1 cellular context compared by ENCODE assay signal in genomic region chr5:126600631-126601511, GRCh38.
TF ChIP-seq lines count a peak whose summit lies in the region.

PHAX (plus strand) TSS chr5:126600947; CDS start chr5:126600963, 16 bp downstream.

TF ChIP-seq in HepG2, 621 proteins besides CTCF, POLR2A, EP300 and RAD21 (continued from another document and continues in another):
- TF ChIP-seq AFF4 (CRISPR knock-in tag; IDR thresholded peaks at IDR 0.05) (no peak), SP1 (IDR thresholded peaks at IDR 0.05) (no peak), SP1 (CRISPR knock-in tag; IDR thresholded peaks at IDR 0.05) (0 out of 2 replicates have a peak, but pooled peaks have one; percentile 28), ZBTB20 (CRISPR knock-in tag; IDR thresholded peaks at IDR 0.05; ENCODE audit: borderline replicate concordance, low read depth) (peak; percentile 16), HES4 (CRISPR knock-in tag; IDR thresholded peaks at IDR 0.05; ENCODE audit: borderline replicate concordance) (peak; percentile 89; the same call in 1 of the 2 replicates), ZNF784 (CRISPR knock-in tag; IDR thresholded peaks at IDR 0.05; ENCODE audit: borderline replicate concordance) (peak; percentile 59; the same call in 1 of the 2 replicates), ZNF207 (IDR thresholded peaks at IDR 0.05; ENCODE audit: borderline replicate concordance) (no peak), POLR2G (IDR thresholded peaks at IDR 0.05; ENCODE audit: low read depth, low read length) (peak; percentile 83), ZBTB37 (CRISPR knock-in tag; IDR thresholded peaks at IDR 0.05) (no peak), ZNF20 (CRISPR knock-in tag; IDR thresholded peaks at IDR 0.05) (no peak), ZNF619 (CRISPR knock-in tag; IDR thresholded peaks at IDR 0.05) (no peak; the same call in 1 of the 2 replicates), PHF5A (CRISPR knock-in tag; IDR thresholded peaks at IDR 0.05; ENCODE audit: low read depth, unreplicated experiment) (no peak), ZNF776 (CRISPR knock-in tag; IDR thresholded peaks at IDR 0.05) (0 out of 2 replicates have a peak, but pooled peaks have one; percentile 38), FOSL2 (CRISPR knock-in tag; IDR thresholded peaks at IDR 0.05) (no peak; the same call in 1 of the 2 replicates), ZNF124 (CRISPR knock-in tag; IDR thresholded peaks at IDR 0.05) (no peak), GATAD2A (CRISPR knock-in tag; IDR thresholded peaks at IDR 0.05) (no peak), NCOR1 (IDR thresholded peaks at IDR 0.05; ENCODE audit: borderline replicate concordance, low read length) (no peak), KDM3A (CRISPR knock-in tag; IDR thresholded peaks at IDR 0.05; ENCODE audit: low read depth) (0 out of 2 replicates have a peak, but pooled peaks have one; percentile 25), HOXA5 (CRISPR knock-in tag; IDR thresholded peaks at IDR 0.05) (no peak; the same call in 1 of the 2 replicates), SCMH1 (CRISPR knock-in tag; IDR thresholded peaks at IDR 0.05; ENCODE audit: borderline replicate concordance) (no peak), ZNF605 (CRISPR knock-in tag; IDR thresholded peaks at IDR 0.05) (no peak), ZBTB8A (CRISPR knock-in tag; IDR thresholded peaks at IDR 0.05; ENCODE audit: borderline replicate concordance, low read depth) (no peak), ZNF567 (CRISPR knock-in tag; IDR thresholded peaks at IDR 0.05; ENCODE audit: borderline replicate concordance) (no peak; the same call in 1 of the 2 replicates), KLF16 (CRISPR knock-in tag; IDR thresholded peaks at IDR 0.05) (peak; percentile 45 to 92; a peak in 2 of 4 replicates), ZNF337 (CRISPR knock-in tag; IDR thresholded peaks at IDR 0.05; ENCODE audit: borderline replicate concordance, low read depth) (no peak), AKAP8 (CRISPR knock-in tag; IDR thresholded peaks at IDR 0.05) (peak; percentile 82), JARID2 (CRISPR knock-in tag; IDR thresholded peaks at IDR 0.05; ENCODE audit: insufficient replicate concordance) (no peak), SMC3 (IDR thresholded peaks at IDR 0.05; ENCODE audit: low read length) (no peak; the same call in 1 of the 2 replicates), HHEX (CRISPR knock-in tag; IDR thresholded peaks at IDR 0.05) (no peak), ZBTB21 (CRISPR knock-in tag; IDR thresholded peaks at IDR 0.05) (no peak; the same call in 1 of the 2 replicates), ZNF441 (CRISPR knock-in tag; IDR thresholded peaks at IDR 0.05; ENCODE audit: borderline replicate concordance) (no peak), HNF1A (IDR thresholded peaks at IDR 0.05; ENCODE audit: low read depth) (no peak), HNF1A (CRISPR knock-in tag; IDR thresholded peaks at IDR 0.05; ENCODE audit: borderline replicate concordance) (no peak), ZNF280B (CRISPR knock-in tag; IDR thresholded peaks at IDR 0.05; ENCODE audit: borderline replicate concordance) (peak; percentile 91), YY1 (IDR thresholded peaks at IDR 0.05; ENCODE audit: insufficient read depth, insufficient replicate concordance, low read depth, low read length) (peak; percentile 94), ZNF335 (CRISPR knock-in tag; IDR thresholded peaks at IDR 0.05) (no peak), ZBED4 (CRISPR knock-in tag; IDR thresholded peaks at IDR 0.05; ENCODE audit: borderline replicate concordance) (0 out of 2 replicates have a peak, but pooled peaks have one; percentile 64), ZNF891 (CRISPR knock-in tag; IDR thresholded peaks at IDR 0.05) (0 out of 2 replicates have a peak, but pooled peaks have one; percentile 18), ZNF30 (CRISPR knock-in tag; IDR thresholded peaks at IDR 0.05) (peak; percentile 72; the same call in 1 of the 2 replicates), HDAC2 (CRISPR knock-in tag; IDR thresholded peaks at IDR 0.05) (peak; percentile 64), CBFB (CRISPR knock-in tag; IDR thresholded peaks at IDR 0.05) (peak; percentile 48; the same call in 1 of the 2 replicates), TRIM22 (IDR thresholded peaks at IDR 0.05) (no peak), MED8 (CRISPR knock-in tag; IDR thresholded peaks at IDR 0.05; ENCODE audit: insufficient replicate concordance) (peak; percentile 79)
